ENCODE assay signal across 8 cellular contexts in genomic region chr1:98644510-98644909, GRCh38.
"Had no signal": no experiment of that assay in that cellular context is flagged by ENCODE, and none has a peak within 500 bp of the region (broad histone marks: within the 10 kb centered on the region; RNA-seq: fewer than 3 reads in every experiment).

No MANE protein-coding gene starts in this region.

- ATAC-seq: GM12878 had no signal

- H3K4me3 ChIP-seq: GM12878 had no signal

- FAIRE-seq: G401.6, GM12878, GM12891, GM12892, GM18507, GM19239 had no signal

- DNase-seq: GDM1, GF-D8 had no signal
